Comparison of ENCODE assay signal across 8 cellular contexts in genomic region chr3:20039765-20040475, GRCh38. TPM values are rescaled to one million over a fixed set of nuclear protein-coding genes. Genes with fewer than 3 reads are reported as not detected.
DNase-seq lines count a peak whose midpoint lies in the region; ATAC-seq lines count a peak whose summit lies in the region.

KAT2B (plus strand) TSS chr3:20040446; CDS start chr3:20040478, 32 bp downstream.

- peak within 1 kb of the TSS; percentile 97 for H3K4me3 Mint-ChIP-seq in activated CD8-positive, alpha-beta T cell treated with anti-CD3 and anti-CD28 coated beads, Interleukin-2, amount 10 ng/mL, durations not matched to agents 7 days and 5 days

- DNase-seq in AG08396 (ENCODE audit: low spot score): peak; percentile 87
- DNase-seq in NCI-H69 (lab: John Stamatoyannopoulos, UW): peak; percentile 71
- DNase-seq in activated CD8-positive, alpha-beta T cell treated with anti-CD3 and anti-CD28 coated beads, Interleukin-2, amount 10 ng/mL, durations not matched to agents 7 days and 5 days: peak; percentile 88
- DNase-seq in effector CD4-positive, alpha-beta T cell: peak; percentile 74
- peak; percentile 93 for DNase-seq in medulla oblongata (ENCODE audit: extremely low spot score)
- peak; percentile 55 for DNase-seq in stimulated activated CD8-positive, alpha-beta memory T cell treated with anti-CD3 and anti-CD28 coated beads, Interleukin-12 subunit alpha, Interleukin-12 subunit beta, amount 100 ng/mL, for 24 hours (ENCODE audit: extremely low read depth)

- ATAC-seq in GM18868 (IDR thresholded peaks at IDR 0.05; ENCODE audit: unreplicated experiment): peak; percentile 62
- ATAC-seq in HG03108 (IDR thresholded peaks at IDR 0.05; ENCODE audit: unreplicated experiment): peak; percentile 51
- ATAC-seq in activated CD8-positive, alpha-beta T cell treated with anti-CD3 and anti-CD28 coated beads, Interleukin-2, amount 10 ng/mL, durations not matched to agents 7 days and 5 days: peak; percentile 67

- POLR2A ChIA-PET in activated CD8-positive, alpha-beta T cell treated with anti-CD3 and anti-CD28 coated beads, Interleukin-2, amount 10 ng/mL, durations not matched to agents 7 days and 5 days (lab: Charles Lee): interaction anchor here (0.6 to 5.8 kb wide), 8 partner anchors 12 to 148 kb away, joined by 3 to 48 read pairs (median 6); partner anchors contain the start of gene SGO1

- no peaks in the 10 kb centered on the region for H3K27me3 Mint-ChIP-seq in activated CD8-positive, alpha-beta T cell treated with anti-CD3 and anti-CD28 coated beads, Interleukin-2, amount 10 ng/mL, durations not matched to agents 7 days and 5 days (ENCODE audit: low read depth)

- peak within 1 kb of the TSS; percentile 95 for H3K27ac Mint-ChIP-seq in activated CD8-positive, alpha-beta T cell treated with anti-CD3 and anti-CD28 coated beads, Interleukin-2, amount 10 ng/mL, durations not matched to agents 7 days and 5 days

- CTCF ChIA-PET in activated CD8-positive, alpha-beta T cell treated with anti-CD3 and anti-CD28 coated beads, Interleukin-2, amount 10 ng/mL, durations not matched to agents 7 days and 5 days (lab: Charles Lee): interaction anchor here (0.7 to 2.2 kb wide), 6 partner anchors 29 to 147 kb away, joined by 3 to 14 read pairs (median 3); no protein-coding TSS in a partner anchor

- H3K36me3 Mint-ChIP-seq in activated CD8-positive, alpha-beta T cell treated with anti-CD3 and anti-CD28 coated beads, Interleukin-2, amount 10 ng/mL, durations not matched to agents 7 days and 5 days (ENCODE audit: low read depth): peaks cover 33% of the 10 kb centered on the region

- peaks cover 54% of the 10 kb centered on the region for H3K4me1 Mint-ChIP-seq in activated CD8-positive, alpha-beta T cell treated with anti-CD3 and anti-CD28 coated beads, Interleukin-2, amount 10 ng/mL, durations not matched to agents 7 days and 5 days (ENCODE audit: low read depth)

- H3K9me3 Mint-ChIP-seq in activated CD8-positive, alpha-beta T cell treated with anti-CD3 and anti-CD28 coated beads, Interleukin-2, amount 10 ng/mL, durations not matched to agents 7 days and 5 days (ENCODE audit: insufficient read depth): no peaks in the 10 kb centered on the region

RNA-seq across cellular contexts. Expression of gene KAT2B, which starts in this region (rescaled TPM):
- total RNA-seq in activated CD8-positive, alpha-beta T cell treated with anti-CD3 and anti-CD28 coated beads, Interleukin-2, amount 10 ng/mL, durations not matched to agents 7 days and 5 days: 100 to 1,000 TPM; 112 to 120 TPM

Comparison
In these comparisons a context has a peak if more than half of its experiments do, and no peak if none do; other contexts are left out.
1. Peak in every context shown above with its lines: DNase-seq and ATAC-seq.